9 cellular contexts compared by ENCODE assay signal in the genomic region with DNA sequence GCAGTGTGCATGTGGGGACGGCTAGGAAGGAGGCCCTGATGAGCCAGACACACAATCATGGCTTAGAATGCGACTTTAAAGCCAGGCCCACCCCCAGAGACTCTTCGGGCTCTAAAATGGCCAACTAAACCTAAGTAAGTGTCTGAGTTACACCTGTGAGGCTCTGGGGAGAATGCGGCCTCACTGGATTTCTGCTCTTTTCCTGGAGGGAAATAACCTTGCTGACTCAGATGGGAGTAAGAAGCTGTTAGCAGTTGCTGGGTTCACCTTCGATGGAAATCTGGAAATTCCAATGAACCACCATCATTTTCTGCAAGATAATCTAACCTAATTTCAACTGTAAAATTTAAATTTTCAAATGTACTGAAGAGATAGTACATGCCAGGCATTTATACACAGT.
DNase-seq lines count a peak whose midpoint lies in the region; ATAC-seq, FAIRE-seq and TF ChIP-seq lines count a peak whose summit lies in the region.
"Had no signal": no experiment of that assay in that cellular context is flagged by ENCODE, and none has a peak within 500 bp of the region (broad histone marks: within the 10 kb centered on the region; RNA-seq: fewer than 3 reads in every experiment).

No MANE protein-coding gene starts in this region.

- H3K4ac ChIP-seq in trophoblast cell (ENCODE audit: low read depth, low read length), result no peak overlapping the region

- H3K79me1 ChIP-seq in trophoblast cell (ENCODE audit: low read length), result peaks cover 43% of the 10 kb centered on the region

- H4K8ac ChIP-seq in trophoblast cell (ENCODE audit: low read depth, low read length), result peak overlapping the region; percentile 40

- ATAC-seq in CD4-positive, CD25-positive, alpha-beta regulatory T cell (ENCODE audit: low read depth in 2 of 2), result no peak
- ATAC-seq in upper lobe of left lung (ENCODE audit: low FRiP score in 2 of 2), result no peak

- peak overlapping the region; percentile 15 for H3K4me2 ChIP-seq in trophoblast cell (ENCODE audit: low read length)

- TF ChIP-seq CTCF in endodermal cell (conservative IDR thresholded peaks at IDR 0.05), result no peak
- no peak for TF ChIP-seq CTCF in upper lobe of left lung (IDR thresholded peaks at IDR 0.05)

- no peak overlapping the region for H3K9ac ChIP-seq in endodermal cell (ENCODE audit: extremely low read depth, low read length, poor library complexity, severe bottlenecking)
- H3K9ac ChIP-seq in trophoblast cell (ENCODE audit: low read length), result no peak overlapping the region

- no peak overlapping the region for H3K27ac ChIP-seq in CD4-positive, CD25-positive, alpha-beta regulatory T cell (ENCODE audit: insufficient read depth, low read length, poor library complexity, severe bottlenecking)
- no peak overlapping the region for H3K27ac ChIP-seq in endodermal cell (ENCODE audit: low read depth, low read length)
- peak overlapping the region; percentile 72 for H3K27ac ChIP-seq in trophoblast cell (ENCODE audit: low read depth, low read length)
- peak overlapping the region in 2 of 4 donors; percentile 0 to 93 for H3K27ac ChIP-seq in upper lobe of left lung

- TF ChIP-seq POLR2A in upper lobe of left lung (IDR thresholded peaks at IDR 0.05), result no peak

- peaks cover 0 to 10% (median 0%) of the 10 kb centered on the region in 4 donors for H3K4me1 Mint-ChIP-seq in CD4-positive, CD25-positive, alpha-beta regulatory T cell
- H3K4me1 Mint-ChIP-seq in endodermal cell, result peaks cover 54% of the 10 kb centered on the region

- no peaks in the 10 kb centered on the region for H3K36me3 ChIP-seq in CD4-positive, CD25-positive, alpha-beta regulatory T cell (ENCODE audit: control insufficient read depth, insufficient read depth, low read length)
- H3K36me3 ChIP-seq in endodermal cell (ENCODE audit: control insufficient read depth, insufficient read depth, low read length) (no peaks in the 10 kb centered on the region), trophoblast cell (ENCODE audit: control insufficient read depth in 1 of 2, insufficient read depth in 2 of 2, low read length in 2 of 2) (no peaks in the 10 kb centered on the region), upper lobe of left lung (no peaks in the 10 kb centered on the region)

- peaks cover 48% of the 10 kb centered on the region for H3K27me3 Mint-ChIP-seq in CD4-positive, CD25-positive, alpha-beta regulatory T cell
- H3K27me3 Mint-ChIP-seq in endodermal cell (ENCODE audit: insufficient read depth), result no peaks in the 10 kb centered on the region

- H2AK5ac ChIP-seq in trophoblast cell (ENCODE audit: low read length), result peak overlapping the region; percentile 16

- H3K9me3 Mint-ChIP-seq in CD4-positive, CD25-positive, alpha-beta regulatory T cell, result no peaks in the 10 kb centered on the region
- H3K9me3 Mint-ChIP-seq in endodermal cell, result no peaks in the 10 kb centered on the region

- H3K18ac ChIP-seq in trophoblast cell (ENCODE audit: low read length), result peak overlapping the region; percentile 11

- peaks cover 7% of the 10 kb centered on the region for H3K4me1 ChIP-seq in CD4-positive, CD25-positive, alpha-beta regulatory T cell (ENCODE audit: control insufficient read depth, insufficient read depth, low read length, poor library complexity, severe bottlenecking)
- H3K4me1 ChIP-seq in endodermal cell (ENCODE audit: control insufficient read depth, insufficient read depth, low read length), result peaks cover 20% of the 10 kb centered on the region
- peaks cover 20 to 29% of the 10 kb centered on the region in 2 experiments for H3K4me1 ChIP-seq in trophoblast cell (ENCODE audit: control insufficient read depth in 1 of 2, insufficient read depth in 2 of 2, low read length in 2 of 2)
- peaks cover 10 to 19% (median 13%) of the 10 kb centered on the region in 4 donors for H3K4me1 ChIP-seq in upper lobe of left lung

- H3K4me3 ChIP-seq in CD4-positive, CD25-positive, alpha-beta regulatory T cell (ENCODE audit: low read depth, low read length), result no peak overlapping the region
- H3K4me3 ChIP-seq in endodermal cell (ENCODE audit: low read length), result peak overlapping the region; percentile 72
- H3K4me3 ChIP-seq in trophoblast cell (ENCODE audit: low read depth, low read length), result no peak overlapping the region
- no peak overlapping the region for H3K4me3 ChIP-seq in upper lobe of left lung

- H3K14ac ChIP-seq in trophoblast cell (ENCODE audit: low read length), result peak overlapping the region; percentile 34

- FAIRE-seq in GM19239 (lab: Jason Lieb, UNC), result no peak

- H3K79me2 ChIP-seq in trophoblast cell (ENCODE audit: control insufficient read depth, insufficient read depth, low read length, poor library complexity), result peaks cover 4% of the 10 kb centered on the region

- no peaks in the 10 kb centered on the region for H3K36me3 Mint-ChIP-seq in CD4-positive, CD25-positive, alpha-beta regulatory T cell
- no peaks in the 10 kb centered on the region for H3K36me3 Mint-ChIP-seq in endodermal cell (ENCODE audit: low read depth)

- no peak overlapping the region for H3K23ac ChIP-seq in trophoblast cell (ENCODE audit: low read length)

- no peak overlapping the region for H4K12ac ChIP-seq in trophoblast cell (ENCODE audit: low read depth, low read length)

- H3K27ac Mint-ChIP-seq in CD4-positive, CD25-positive, alpha-beta regulatory T cell, result no peak overlapping the region
- H3K27ac Mint-ChIP-seq in endodermal cell, result peak overlapping the region; percentile 92

- H3K27me3 ChIP-seq in CD4-positive, CD25-positive, alpha-beta regulatory T cell (ENCODE audit: control insufficient read depth, insufficient read depth, low read length), result peaks cover 14% of the 10 kb centered on the region
- H3K27me3 ChIP-seq in endodermal cell (ENCODE audit: control insufficient read depth, insufficient read depth, low read length, poor library complexity, severe bottlenecking) (no peaks in the 10 kb centered on the region), trophoblast cell (ENCODE audit: insufficient read depth, low read length) (no peaks in the 10 kb centered on the region), upper lobe of left lung (no peaks in the 10 kb centered on the region)

- peak overlapping the region; percentile 1 to 85 (median 70) for H3K4me3 Mint-ChIP-seq in CD4-positive, CD25-positive, alpha-beta regulatory T cell
- H3K4me3 Mint-ChIP-seq in endodermal cell, result peak overlapping the region; percentile 55

- peak overlapping the region; percentile 34 for H2BK12ac ChIP-seq in trophoblast cell (ENCODE audit: low read length)

- peak overlapping the region; percentile 56 for H4K91ac ChIP-seq in trophoblast cell (ENCODE audit: low read depth, low read length)

- no peak for DNase-seq in CD4-positive, CD25-positive, alpha-beta regulatory T cell
- DNase-seq in M059J (ENCODE audit: low read depth), result peak; percentile 18
- no peak for DNase-seq in endodermal cell
- DNase-seq in trophoblast cell, result peak; percentile 95 to 96
- no peak for DNase-seq in upper lobe of left lung
- DNase-seq in dermis blood vessel endothelial cell, result no peak
- no peak for DNase-seq in OCI-M2 (lab: John Stamatoyannopoulos, UW; ENCODE audit: unreplicated experiment)
- DNase-seq in GM19239 (ENCODE audit: insufficient read length, low spot score), result no peak
- DNase-seq: aorta had no signal

- H2BK5ac ChIP-seq in trophoblast cell (ENCODE audit: low read depth, low read length, poor library complexity), result peak overlapping the region; percentile 32

- no peak for TF ChIP-seq EP300 in upper lobe of left lung (IDR thresholded peaks at IDR 0.05)

- 85 to 94% methylated on average over 4 to 5 of the region's 5 CpGs for WGBS in endodermal cell (ENCODE audit: insufficient coverage in 1 of 2, insufficient read length in 1 of 2), 2 experiments
- no CpG with 5 or more reads among the region's 5 CpGs for WGBS in trophoblast cell (ENCODE audit: extremely low coverage, insufficient coverage, insufficient read length)
- WGBS in upper lobe of left lung, 2 donors, result 84 to 93% methylated on average over 5 of the region's 5 CpGs

- H2BK120ac ChIP-seq in trophoblast cell (ENCODE audit: insufficient read depth, low read length, poor library complexity), result peak overlapping the region; percentile 40

- H3K9me3 ChIP-seq in CD4-positive, CD25-positive, alpha-beta regulatory T cell (ENCODE audit: control insufficient read depth in 2 of 2, low read length in 2 of 2), result no peaks in the 10 kb centered on the region
- H3K9me3 ChIP-seq in endodermal cell (ENCODE audit: control insufficient read depth, low read length) (no peaks in the 10 kb centered on the region), trophoblast cell (ENCODE audit: insufficient read depth, low read depth, low read length) (no peaks in the 10 kb centered on the region), upper lobe of left lung (no peaks in the 10 kb centered on the region)

- H2AFZ ChIP-seq in trophoblast cell (ENCODE audit: insufficient read depth, low read length, poor library complexity), result no peak overlapping the region

Comparison
In these comparisons a context has a peak if more than half of its experiments do, and no peak if none do; other contexts are left out.
1. DNase-seq: peak in M059J (single experiment) and trophoblast cell (2 of 2); none in CD4-positive, CD25-positive, alpha-beta regulatory T cell (0 of 3), endodermal cell (single experiment), upper lobe of left lung (0 of 2), dermis blood vessel endothelial cell (single experiment), OCI-M2 (single experiment) and GM19239 (single experiment).